In the genomic region with DNA sequence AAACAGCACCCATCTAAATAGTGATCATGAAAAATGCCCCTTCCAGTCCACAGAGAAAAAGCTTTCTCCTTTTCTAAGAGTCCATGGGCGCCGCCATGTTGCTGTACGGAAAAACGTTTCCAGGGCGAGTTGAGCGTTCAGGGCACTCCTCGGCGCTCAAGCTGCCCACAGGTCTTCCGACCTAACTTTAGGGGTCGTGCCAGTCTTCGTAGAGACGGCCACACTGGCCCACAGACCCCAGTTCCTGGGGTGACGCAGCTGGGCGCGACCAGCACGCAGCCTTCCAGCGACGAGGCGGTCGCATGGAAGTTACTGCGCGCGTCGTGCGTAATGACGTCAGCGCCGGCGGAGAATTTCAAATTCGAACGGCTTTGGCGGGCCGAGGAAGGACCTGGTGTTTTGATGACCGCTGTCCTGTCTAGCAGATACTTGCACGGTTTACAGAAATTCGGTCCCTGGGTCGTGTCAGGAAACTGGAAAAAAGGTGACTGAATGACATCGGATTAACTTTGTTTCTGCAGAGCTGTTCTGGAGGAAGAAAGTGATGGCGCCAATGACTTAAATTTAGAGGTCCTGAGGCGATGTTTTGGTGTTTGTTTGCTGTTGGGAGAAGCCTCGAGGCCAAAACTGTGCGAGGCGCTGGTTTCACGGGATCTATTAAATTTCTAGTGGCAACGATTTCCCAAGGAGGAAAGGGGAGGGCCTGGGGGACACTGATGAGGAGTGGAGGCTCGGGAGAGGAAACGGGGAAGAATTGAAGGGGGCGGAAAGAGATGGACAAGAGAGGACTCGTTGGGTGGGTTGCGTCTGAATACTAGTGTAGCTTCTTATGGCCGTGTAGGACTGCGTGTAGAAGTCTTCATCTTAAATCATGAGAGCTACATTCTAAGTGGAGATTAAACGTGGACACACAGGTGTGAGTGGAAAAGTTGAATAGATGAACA, we compare ENCODE assay signal across 1 cellular context.
TF ChIP-seq lines count a peak whose summit lies in the region.

A gene with protein sequence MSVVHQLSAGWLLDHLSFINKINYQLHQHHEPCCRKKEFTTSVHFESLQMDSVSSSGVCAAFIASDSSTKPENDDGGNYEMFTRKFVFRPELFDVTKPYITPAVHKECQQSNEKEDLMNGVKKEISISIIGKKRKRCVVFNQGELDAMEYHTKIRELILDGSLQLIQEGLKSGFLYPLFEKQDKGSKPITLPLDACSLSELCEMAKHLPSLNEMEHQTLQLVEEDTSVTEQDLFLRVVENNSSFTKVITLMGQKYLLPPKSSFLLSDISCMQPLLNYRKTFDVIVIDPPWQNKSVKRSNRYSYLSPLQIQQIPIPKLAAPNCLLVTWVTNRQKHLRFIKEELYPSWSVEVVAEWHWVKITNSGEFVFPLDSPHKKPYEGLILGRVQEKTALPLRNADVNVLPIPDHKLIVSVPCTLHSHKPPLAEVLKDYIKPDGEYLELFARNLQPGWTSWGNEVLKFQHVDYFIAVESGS (minus strand): TSS at position 306 of the 944 bp plus-strand sequence. CDS start 4,289 bp downstream, outside the sequence.
A gene (plus strand): TSS at position 358 of the 944 bp plus-strand sequence. CDS start 1,429 bp downstream, outside the sequence.

TF ChIP-seq in HepG2, 621 proteins besides CTCF, POLR2A, EP300 and RAD21 (continued from another document and continues in another):
- TF ChIP-seq, protein P1, sequence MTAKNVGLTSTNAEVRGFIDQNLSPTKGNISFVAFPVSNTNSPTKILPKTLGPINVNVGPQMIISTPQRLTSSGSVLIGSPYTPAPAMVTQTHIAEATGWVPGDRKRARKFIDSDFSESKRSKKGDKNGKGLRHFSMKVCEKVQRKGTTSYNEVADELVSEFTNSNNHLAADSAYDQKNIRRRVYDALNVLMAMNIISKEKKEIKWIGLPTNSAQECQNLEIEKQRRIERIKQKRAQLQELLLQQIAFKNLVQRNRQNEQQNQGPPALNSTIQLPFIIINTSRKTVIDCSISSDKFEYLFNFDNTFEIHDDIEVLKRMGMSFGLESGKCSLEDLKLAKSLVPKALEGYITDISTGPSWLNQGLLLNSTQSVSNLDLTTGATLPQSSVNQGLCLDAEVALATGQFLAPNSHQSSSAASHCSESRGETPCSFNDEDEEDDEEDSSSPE (CRISPR knock-in tag; IDR thresholded peaks at IDR 0.05): peak; percentile 100
- TF ChIP-seq, protein P2, sequence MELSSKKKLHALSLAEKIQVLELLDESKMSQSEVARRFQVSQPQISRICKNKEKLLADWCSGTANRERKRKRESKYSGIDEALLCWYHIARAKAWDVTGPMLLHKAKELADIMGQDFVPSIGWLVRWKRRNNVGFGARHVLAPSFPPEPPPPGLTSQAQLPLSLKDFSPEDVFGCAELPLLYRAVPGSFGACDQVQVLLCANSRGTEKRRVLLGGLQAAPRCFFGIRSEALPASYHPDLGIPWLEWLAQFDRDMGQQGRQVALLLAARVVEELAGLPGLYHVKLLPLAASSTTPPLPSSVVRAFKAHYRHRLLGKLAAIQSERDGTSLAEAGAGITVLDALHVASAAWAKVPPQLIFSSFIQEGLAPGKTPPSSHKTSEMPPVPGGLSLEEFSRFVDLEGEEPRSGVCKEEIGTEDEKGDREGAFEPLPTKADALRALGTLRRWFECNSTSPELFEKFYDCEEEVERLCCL (CRISPR knock-in tag; IDR thresholded peaks at IDR 0.05; ENCODE audit: borderline replicate concordance): no peak
- TF ChIP-seq RAD51 (IDR thresholded peaks at IDR 0.05; ENCODE audit: borderline replicate concordance) (no peak), ZSCAN25 (CRISPR knock-in tag; IDR thresholded peaks at IDR 0.05) (0 out of 2 replicates have a peak, but pooled peaks have one; percentile 25), EHMT2 (IDR thresholded peaks at IDR 0.05; ENCODE audit: borderline replicate concordance, low read depth, low read length) (no peak), CC2D1A (CRISPR knock-in tag; IDR thresholded peaks at IDR 0.05) (peak; percentile 95; the same call in 1 of the 2 replicates), ZNF678 (CRISPR knock-in tag; IDR thresholded peaks at IDR 0.05) (no peak), ZNF569 (CRISPR knock-in tag; IDR thresholded peaks at IDR 0.05; ENCODE audit: borderline replicate concordance) (no peak), ZNF777 (CRISPR knock-in tag; IDR thresholded peaks at IDR 0.05) (peak; percentile 54), FOXP1 (IDR thresholded peaks at IDR 0.05) (no peak), FOXP1 (CRISPR knock-in tag; IDR thresholded peaks at IDR 0.05) (no peak), NFATC3 (CRISPR knock-in tag; IDR thresholded peaks at IDR 0.05) (0 out of 2 replicates have a peak, but pooled peaks have one; percentile 44), SRY (CRISPR knock-in tag; IDR thresholded peaks at IDR 0.05) (0 out of 2 replicates have a peak, but pooled peaks have one; percentile 84), ARNTL (CRISPR knock-in tag; IDR thresholded peaks at IDR 0.05) (no peak), ZNF556 (CRISPR knock-in tag; IDR thresholded peaks at IDR 0.05; ENCODE audit: borderline replicate concordance) (no peak), ZNF616 (CRISPR knock-in tag; IDR thresholded peaks at IDR 0.05; ENCODE audit: low read depth) (no peak), MATR3 (CRISPR knock-in tag; IDR thresholded peaks at IDR 0.05) (no peak), HOXA3 (CRISPR knock-in tag; IDR thresholded peaks at IDR 0.05) (peak; percentile 98), CHD2 (IDR thresholded peaks at IDR 0.05; ENCODE audit: low read depth, low read length) (no peak), MIER3 (CRISPR knock-in tag; IDR thresholded peaks at IDR 0.05; ENCODE audit: borderline replicate concordance) (no peak), SNAPC2 (CRISPR knock-in tag; IDR thresholded peaks at IDR 0.05) (peak; percentile 93), TEAD3 (CRISPR knock-in tag; optimal IDR thresholded peaks at IDR 0.05; ENCODE audit: borderline replicate concordance) (peak; percentile 53), NR1H2 (CRISPR knock-in tag; IDR thresholded peaks at IDR 0.05; ENCODE audit: borderline replicate concordance, low read depth) (no peak), BHLHE40 (IDR thresholded peaks at IDR 0.05; ENCODE audit: low read length) (no peak; the same call in 1 of the 2 replicates), ZNF780A (CRISPR knock-in tag; IDR thresholded peaks at IDR 0.05) (peak; percentile 93), TRIM24 (CRISPR knock-in tag; IDR thresholded peaks at IDR 0.05) (no peak), MAZ (IDR thresholded peaks at IDR 0.05; ENCODE audit: borderline replicate concordance, low read depth, low read length) (no peak), MAZ (CRISPR knock-in tag; IDR thresholded peaks at IDR 0.05; ENCODE audit: low read depth) (peak; percentile 58; the same call in 1 of the 2 replicates), ZKSCAN1 (IDR thresholded peaks at IDR 0.05; ENCODE audit: low read length) (peak; percentile 40; the same call in 1 of the 2 replicates), ZNF296 (CRISPR knock-in tag; conservative IDR thresholded peaks at IDR 0.05) (no peak), ZNF367 (CRISPR knock-in tag; IDR thresholded peaks at IDR 0.05; ENCODE audit: borderline replicate concordance) (peak; percentile 10; the same call in 1 of the 2 replicates)
- TF ChIP-seq, protein P3, sequence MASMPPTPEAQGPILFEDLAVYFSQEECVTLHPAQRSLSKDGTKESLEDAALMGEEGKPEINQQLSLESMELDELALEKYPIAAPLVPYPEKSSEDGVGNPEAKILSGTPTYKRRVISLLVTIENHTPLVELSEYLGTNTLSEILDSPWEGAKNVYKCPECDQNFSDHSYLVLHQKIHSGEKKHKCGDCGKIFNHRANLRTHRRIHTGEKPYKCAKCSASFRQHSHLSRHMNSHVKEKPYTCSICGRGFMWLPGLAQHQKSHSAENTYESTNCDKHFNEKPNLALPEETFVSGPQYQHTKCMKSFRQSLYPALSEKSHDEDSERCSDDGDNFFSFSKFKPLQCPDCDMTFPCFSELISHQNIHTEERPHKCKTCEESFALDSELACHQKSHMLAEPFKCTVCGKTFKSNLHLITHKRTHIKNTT (CRISPR knock-in tag; IDR thresholded peaks at IDR 0.05): no peak
- TF ChIP-seq, protein P4, sequence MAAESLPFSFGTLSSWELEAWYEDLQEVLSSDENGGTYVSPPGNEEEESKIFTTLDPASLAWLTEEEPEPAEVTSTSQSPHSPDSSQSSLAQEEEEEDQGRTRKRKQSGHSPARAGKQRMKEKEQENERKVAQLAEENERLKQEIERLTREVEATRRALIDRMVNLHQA (CRISPR knock-in tag; IDR thresholded peaks at IDR 0.05): no peak
- TF ChIP-seq, protein P5, sequence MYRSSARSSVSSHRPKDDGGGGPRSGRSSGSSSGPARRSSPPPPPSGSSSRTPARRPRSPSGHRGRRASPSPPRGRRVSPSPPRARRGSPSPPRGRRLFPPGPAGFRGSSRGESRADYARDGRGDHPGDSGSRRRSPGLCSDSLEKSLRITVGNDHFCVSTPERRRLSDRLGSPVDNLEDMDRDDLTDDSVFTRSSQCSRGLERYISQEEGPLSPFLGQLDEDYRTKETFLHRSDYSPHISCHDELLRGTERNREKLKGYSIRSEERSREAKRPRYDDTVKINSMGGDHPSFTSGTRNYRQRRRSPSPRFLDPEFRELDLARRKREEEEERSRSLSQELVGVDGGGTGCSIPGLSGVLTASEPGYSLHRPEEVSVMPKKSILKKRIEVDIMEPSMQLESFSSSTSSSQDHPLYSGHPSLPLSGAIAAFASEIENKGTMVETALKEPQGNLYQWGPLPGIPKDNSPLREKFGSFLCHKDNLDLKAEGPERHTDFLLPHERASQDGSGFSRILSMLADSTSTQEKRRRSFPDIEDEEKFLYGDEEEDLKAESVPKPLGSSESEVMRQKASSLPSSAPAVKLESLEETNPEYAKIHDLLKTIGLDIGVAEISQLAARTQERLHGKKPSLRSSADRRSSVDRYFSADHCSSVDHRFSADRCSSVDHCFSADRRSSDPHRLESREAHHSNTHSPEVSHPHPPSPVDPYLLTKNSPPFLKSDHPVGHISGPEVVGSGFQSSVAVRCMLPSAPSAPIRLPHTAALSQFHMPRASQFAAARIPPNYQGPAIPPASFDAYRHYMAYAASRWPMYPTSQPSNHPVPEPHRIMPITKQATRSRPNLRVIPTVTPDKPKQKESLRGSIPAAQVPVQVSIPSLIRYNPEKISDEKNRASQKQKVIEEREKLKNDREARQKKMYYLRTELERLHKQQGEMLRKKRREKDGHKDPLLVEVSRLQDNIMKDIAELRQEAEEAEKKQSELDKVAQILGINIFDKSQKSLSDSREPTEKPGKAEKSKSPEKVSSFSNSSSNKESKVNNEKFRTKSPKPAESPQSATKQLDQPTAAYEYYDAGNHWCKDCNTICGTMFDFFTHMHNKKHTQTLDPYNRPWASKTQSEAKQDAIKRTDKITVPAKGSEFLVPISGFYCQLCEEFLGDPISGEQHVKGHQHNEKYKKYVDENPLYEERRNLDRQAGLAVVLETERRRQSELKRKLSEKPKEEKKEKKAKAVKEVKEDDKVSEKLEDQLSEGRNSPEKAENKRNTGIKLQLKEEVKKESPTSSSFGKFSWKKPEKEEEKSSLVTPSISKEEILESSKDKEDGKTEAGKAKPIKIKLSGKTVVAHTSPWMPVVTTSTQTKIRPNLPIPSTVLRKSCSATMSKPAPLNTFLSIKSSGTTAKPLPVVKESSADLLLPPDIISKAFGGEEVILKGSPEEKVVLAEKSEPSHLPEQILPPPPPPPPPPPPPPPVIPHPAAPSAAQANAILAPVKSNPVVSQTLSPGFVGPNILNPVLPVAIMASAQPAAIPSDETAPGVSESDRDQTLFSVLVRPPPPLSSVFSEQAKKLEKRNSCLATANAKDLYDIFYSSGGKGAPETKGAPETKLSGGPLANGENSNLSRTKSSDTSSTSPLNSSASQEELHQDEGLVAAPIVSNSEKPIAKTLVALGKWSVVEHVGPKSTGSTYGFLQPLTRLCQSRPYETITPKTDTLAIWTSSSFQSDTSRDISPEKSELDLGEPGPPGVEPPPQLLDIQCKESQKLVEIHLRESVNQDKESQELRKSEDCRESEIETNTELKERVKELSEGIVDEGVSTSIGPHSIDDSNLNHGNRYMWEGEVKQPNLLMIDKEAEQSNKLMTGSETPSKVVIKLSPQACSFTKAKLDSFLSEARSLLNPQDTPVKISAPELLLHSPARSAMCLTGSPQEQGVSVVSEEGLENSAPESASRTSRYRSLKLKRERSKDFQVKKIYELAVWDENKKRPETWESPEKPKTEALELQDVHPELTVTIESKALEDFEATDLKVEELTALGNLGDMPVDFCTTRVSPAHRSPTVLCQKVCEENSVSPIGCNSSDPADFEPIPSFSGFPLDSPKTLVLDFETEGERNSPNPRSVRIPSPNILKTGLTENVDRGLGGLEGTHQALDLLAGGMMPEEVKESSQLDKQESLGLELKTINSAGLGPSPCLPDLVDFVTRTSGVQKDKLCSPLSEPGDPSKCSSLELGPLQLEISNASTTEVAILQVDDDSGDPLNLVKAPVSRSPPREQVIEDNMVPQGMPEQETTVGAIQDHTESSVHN (CRISPR knock-in tag; IDR thresholded peaks at IDR 0.05): no peak
- TF ChIP-seq, protein P6, sequence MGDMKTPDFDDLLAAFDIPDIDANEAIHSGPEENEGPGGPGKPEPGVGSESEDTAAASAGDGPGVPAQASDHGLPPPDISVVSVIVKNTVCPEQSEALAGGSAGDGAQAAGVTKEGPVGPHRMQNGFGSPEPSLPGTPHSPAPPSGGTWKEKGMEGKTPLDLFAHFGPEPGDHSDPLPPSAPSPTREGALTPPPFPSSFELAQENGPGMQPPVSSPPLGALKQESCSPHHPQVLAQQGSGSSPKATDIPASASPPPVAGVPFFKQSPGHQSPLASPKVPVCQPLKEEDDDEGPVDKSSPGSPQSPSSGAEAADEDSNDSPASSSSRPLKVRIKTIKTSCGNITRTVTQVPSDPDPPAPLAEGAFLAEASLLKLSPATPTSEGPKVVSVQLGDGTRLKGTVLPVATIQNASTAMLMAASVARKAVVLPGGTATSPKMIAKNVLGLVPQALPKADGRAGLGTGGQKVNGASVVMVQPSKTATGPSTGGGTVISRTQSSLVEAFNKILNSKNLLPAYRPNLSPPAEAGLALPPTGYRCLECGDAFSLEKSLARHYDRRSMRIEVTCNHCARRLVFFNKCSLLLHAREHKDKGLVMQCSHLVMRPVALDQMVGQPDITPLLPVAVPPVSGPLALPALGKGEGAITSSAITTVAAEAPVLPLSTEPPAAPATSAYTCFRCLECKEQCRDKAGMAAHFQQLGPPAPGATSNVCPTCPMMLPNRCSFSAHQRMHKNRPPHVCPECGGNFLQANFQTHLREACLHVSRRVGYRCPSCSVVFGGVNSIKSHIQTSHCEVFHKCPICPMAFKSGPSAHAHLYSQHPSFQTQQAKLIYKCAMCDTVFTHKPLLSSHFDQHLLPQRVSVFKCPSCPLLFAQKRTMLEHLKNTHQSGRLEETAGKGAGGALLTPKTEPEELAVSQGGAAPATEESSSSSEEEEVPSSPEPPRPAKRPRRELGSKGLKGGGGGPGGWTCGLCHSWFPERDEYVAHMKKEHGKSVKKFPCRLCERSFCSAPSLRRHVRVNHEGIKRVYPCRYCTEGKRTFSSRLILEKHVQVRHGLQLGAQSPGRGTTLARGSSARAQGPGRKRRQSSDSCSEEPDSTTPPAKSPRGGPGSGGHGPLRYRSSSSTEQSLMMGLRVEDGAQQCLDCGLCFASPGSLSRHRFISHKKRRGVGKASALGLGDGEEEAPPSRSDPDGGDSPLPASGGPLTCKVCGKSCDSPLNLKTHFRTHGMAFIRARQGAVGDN (CRISPR knock-in tag; IDR thresholded peaks at IDR 0.05): peak; percentile 84
- TF ChIP-seq, protein P7, sequence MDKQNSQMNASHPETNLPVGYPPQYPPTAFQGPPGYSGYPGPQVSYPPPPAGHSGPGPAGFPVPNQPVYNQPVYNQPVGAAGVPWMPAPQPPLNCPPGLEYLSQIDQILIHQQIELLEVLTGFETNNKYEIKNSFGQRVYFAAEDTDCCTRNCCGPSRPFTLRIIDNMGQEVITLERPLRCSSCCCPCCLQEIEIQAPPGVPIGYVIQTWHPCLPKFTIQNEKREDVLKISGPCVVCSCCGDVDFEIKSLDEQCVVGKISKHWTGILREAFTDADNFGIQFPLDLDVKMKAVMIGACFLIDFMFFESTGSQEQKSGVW (CRISPR knock-in tag; IDR thresholded peaks at IDR 0.05; ENCODE audit: borderline replicate concordance): no peak
- TF ChIP-seq, protein P8, sequence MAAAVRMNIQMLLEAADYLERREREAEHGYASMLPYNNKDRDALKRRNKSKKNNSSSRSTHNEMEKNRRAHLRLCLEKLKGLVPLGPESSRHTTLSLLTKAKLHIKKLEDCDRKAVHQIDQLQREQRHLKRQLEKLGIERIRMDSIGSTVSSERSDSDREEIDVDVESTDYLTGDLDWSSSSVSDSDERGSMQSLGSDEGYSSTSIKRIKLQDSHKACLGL (CRISPR knock-in tag; IDR thresholded peaks at IDR 0.05): peak; percentile 64; the same call in 1 of the 2 replicates
